In genomic region chr3:113249111-113249510, GRCh38 we compare ENCODE assay signal across 11 cellular contexts. TPM values are rescaled to one million over a fixed set of nuclear protein-coding genes. Genes with fewer than 3 reads are reported as not detected.
DNase-seq lines count a peak whose midpoint lies in the region; ATAC-seq and TF ChIP-seq lines count a peak whose summit lies in the region.
"Had no signal": no experiment of that assay in that cellular context is flagged by ENCODE, and none has a peak within 500 bp of the region (broad histone marks: within the 10 kb centered on the region; RNA-seq: fewer than 3 reads in every experiment).

No MANE protein-coding gene starts in this region.

- in situ Hi-C loops in astrocyte of the spinal cord (cut with HindIII; ENCODE audit: low sequenced_read_pairs), result no loop called here

- peaks cover 59% of the 10 kb centered on the region for H3K4me1 Mint-ChIP-seq in HFFc6 (ENCODE audit: low read depth)
- peaks cover 18% of the 10 kb centered on the region for H3K4me1 Mint-ChIP-seq in activated T-helper 1 cell treated with anti-CD3 and anti-CD28 coated beads, Interleukin-12 subunit alpha, Interleukin-12 subunit beta, Interleukin-2, Interleukin-4 antibody, amounts not matched to agents 30 ng/mL and 10 ng/mL and 1 ng/mL, durations not matched to agents 14 hours and 24 hours and 36 hours (ENCODE audit: low read depth)

- H3K9me3 ChIP-seq in thoracic aorta, result no peaks in the 10 kb centered on the region

- DNase-seq in HFFc6, result peak; percentile 87
- DNase-seq in astrocyte of the spinal cord (ENCODE audit: low read depth, low spot score), result peak; percentile 83
- DNase-seq in kidney glomerular epithelial cell (lab: John Stamatoyannopoulos, UW), result peak; percentile 63
- DNase-seq in thoracic aorta (ENCODE audit: low spot score), result no peak
- no peak for DNase-seq in activated T-helper 1 cell treated with anti-CD3 and anti-CD28 coated beads, Interleukin-12 subunit alpha, Interleukin-12 subunit beta, Interleukin-2, Interleukin-4 antibody, amounts not matched to agents 30 ng/mL and 10 ng/mL and 1 ng/mL, durations not matched to agents 14 hours and 24 hours and 36 hours (ENCODE audit: low spot score)
- DNase-seq in cortex of kidney (lab: John Stamatoyannopoulos, UW), result no peak
- no peak for DNase-seq in NCI-H1048 (lab: John Stamatoyannopoulos, UW)
- DNase-seq: midbrain, T-helper 9 cell had no signal

- no peaks in the 10 kb centered on the region for H3K9me3 Mint-ChIP-seq in HFFc6
- no peaks in the 10 kb centered on the region for H3K9me3 Mint-ChIP-seq in activated T-helper 1 cell treated with anti-CD3 and anti-CD28 coated beads, Interleukin-12 subunit alpha, Interleukin-12 subunit beta, Interleukin-2, Interleukin-4 antibody, amounts not matched to agents 30 ng/mL and 10 ng/mL and 1 ng/mL, durations not matched to agents 14 hours and 24 hours and 36 hours

- H3K27me3 Mint-ChIP-seq in HFFc6 (ENCODE audit: insufficient read depth), result peaks cover 2% of the 10 kb centered on the region; the same call in 1 of the 2 replicates
- H3K27me3 Mint-ChIP-seq in activated T-helper 1 cell treated with anti-CD3 and anti-CD28 coated beads, Interleukin-12 subunit alpha, Interleukin-12 subunit beta, Interleukin-2, Interleukin-4 antibody, amounts not matched to agents 30 ng/mL and 10 ng/mL and 1 ng/mL, durations not matched to agents 14 hours and 24 hours and 36 hours (ENCODE audit: insufficient read depth), result peaks cover 4% of the 10 kb centered on the region

- peak overlapping the region; percentile 81 for H3K27ac Mint-ChIP-seq in HFFc6
- no peak overlapping the region for H3K27ac Mint-ChIP-seq in activated T-helper 1 cell treated with anti-CD3 and anti-CD28 coated beads, Interleukin-12 subunit alpha, Interleukin-12 subunit beta, Interleukin-2, Interleukin-4 antibody, amounts not matched to agents 30 ng/mL and 10 ng/mL and 1 ng/mL, durations not matched to agents 14 hours and 24 hours and 36 hours

- no peaks in the 10 kb centered on the region for H3K27me3 ChIP-seq in thoracic aorta (replicated peaks; ENCODE audit: insufficient read depth)

- ATAC-seq in thoracic aorta (ENCODE audit: insufficient number of reproducible peaks, low FRiP score, low read depth), result peak; percentile 26
- no peak for ATAC-seq in HG02938 (IDR thresholded peaks at IDR 0.05; ENCODE audit: unreplicated experiment)

- H3K4me3 ChIP-seq in astrocyte of the spinal cord (ENCODE audit: low read depth, low read length) (no peak overlapping the region), thoracic aorta (no peak overlapping the region)

- H3K36me3 Mint-ChIP-seq in HFFc6 (ENCODE audit: low read depth), result peaks cover 14% of the 10 kb centered on the region; the same call in 1 of the 2 replicates
- no peaks in the 10 kb centered on the region for H3K36me3 Mint-ChIP-seq in activated T-helper 1 cell treated with anti-CD3 and anti-CD28 coated beads, Interleukin-12 subunit alpha, Interleukin-12 subunit beta, Interleukin-2, Interleukin-4 antibody, amounts not matched to agents 30 ng/mL and 10 ng/mL and 1 ng/mL, durations not matched to agents 14 hours and 24 hours and 36 hours (ENCODE audit: low read depth)

- H3K4me3 Mint-ChIP-seq in HFFc6, result peak overlapping the region; percentile 52
- H3K4me3 Mint-ChIP-seq in activated T-helper 1 cell treated with anti-CD3 and anti-CD28 coated beads, Interleukin-12 subunit alpha, Interleukin-12 subunit beta, Interleukin-2, Interleukin-4 antibody, amounts not matched to agents 30 ng/mL and 10 ng/mL and 1 ng/mL, durations not matched to agents 14 hours and 24 hours and 36 hours, result no peak overlapping the region

- TF ChIP-seq CTCF in HFFc6 (IDR thresholded peaks at IDR 0.05) (no peak), astrocyte of the spinal cord (IDR thresholded peaks at IDR 0.05; ENCODE audit: low read depth, low read length) (no peak), thoracic aorta (IDR thresholded peaks at IDR 0.05) (no peak)

- no peak overlapping the region for H3K27ac ChIP-seq in thoracic aorta

- peaks cover 11 to 36% of the 10 kb centered on the region in 2 donors for H3K4me1 ChIP-seq in thoracic aorta (ENCODE audit: control insufficient read depth in 1 of 2, low read depth in 2 of 2)

- intact Hi-C loops in activated T-helper 1 cell treated with anti-CD3 and anti-CD28 coated beads, Interleukin-12 subunit alpha, Interleukin-12 subunit beta, Interleukin-2, Interleukin-4 antibody, amounts not matched to agents 30 ng/mL and 10 ng/mL and 1 ng/mL, durations not matched to agents 14 hours and 24 hours and 36 hours (cut with micrococcal nuclease), result no loop called here

- no peaks in the 10 kb centered on the region for H3K36me3 ChIP-seq in thoracic aorta

RNA-seq across cellular contexts. Expression of gene BOC, which starts 37.8 kb away (rescaled TPM):
- 10 to 100 TPM in 4 of 6 experiments, 1 to 10 TPM in 2; 7.0 to 15.1 (median 13.2) TPM for total RNA-seq in HFFc6 (2021; fragmentation: NEBNext Ultra II Directional; extraction: Animal tissue kit (Norgen Biotek cat#: 25700))
- 10 to 100 TPM; 23.4 to 33.4 TPM for total RNA-seq in thoracic aorta
- total RNA-seq in activated T-helper 1 cell treated with anti-CD3 and anti-CD28 coated beads, Interleukin-12 subunit alpha, Interleukin-12 subunit beta, Interleukin-2, Interleukin-4 antibody, amounts not matched to agents 30 ng/mL and 10 ng/mL and 1 ng/mL, durations not matched to agents 14 hours and 24 hours and 36 hours, result 2.1 and 3.3 TPM in 2 replicates
- total RNA-seq: endothelial cell of umbilical vein had no signal

Comparison
In these comparisons a context has a peak if more than half of its experiments do, and no peak if none do; other contexts are left out.
1. DNase-seq: peak in HFFc6 (single experiment), astrocyte of the spinal cord (single experiment) and kidney glomerular epithelial cell (single experiment); none in thoracic aorta (single experiment), activated T-helper 1 cell treated with anti-CD3 and anti-CD28 coated beads, Interleukin-12 subunit alpha, Interleukin-12 subunit beta, Interleukin-2, Interleukin-4 antibody, amounts not matched to agents 30 ng/mL and 10 ng/mL and 1 ng/mL, durations not matched to agents 14 hours and 24 hours and 36 hours (single experiment), cortex of kidney (single experiment) and NCI-H1048 (single experiment).